ENCODE assay signal across 8 cellular contexts in genomic region chr16:75402821-75403475, GRCh38. TPM values are rescaled to one million over a fixed set of nuclear protein-coding genes. Genes with fewer than 3 reads are reported as not detected.
DNase-seq lines count a peak whose midpoint lies in the region; ATAC-seq and TF ChIP-seq lines count a peak whose summit lies in the region.

No MANE protein-coding gene starts in this region.

- peak overlapping the region; percentile 90 for H3K27ac Mint-ChIP-seq in osteocyte (ENCODE audit: unreplicated experiment)

- no TSS peak for BruUV-seq in PC-3 (replicated peaks; lab: Mats Ljungman, UMichigan)

- TF ChIP-seq POLR2A in esophagus muscularis mucosa (IDR thresholded peaks at IDR 0.05; ENCODE audit: low read depth) = no peak

- H3K27me3 ChIP-seq in BJ (ENCODE audit: control insufficient read depth, insufficient read depth, low read length) (no peaks in the 10 kb centered on the region), PC-3 (ENCODE audit: low read length) (no peaks in the 10 kb centered on the region), esophagus muscularis mucosa (no peaks in the 10 kb centered on the region)

- H3K9me2 ChIP-seq in PC-3 (replicated peaks; ENCODE audit: low read length) = no peaks in the 10 kb centered on the region

- CTCF ChIA-PET in BJ (lab: Yijun Ruan, JAX) (interaction anchor here (0.8 to 8.2 kb wide), 12 partner anchors 9 to 204 kb away, joined by 3 to 67 read pairs (median 4); no protein-coding TSS in a partner anchor), PC-3 (lab: Charles Lee) (interaction anchor here (0.6 to 1.0 kb wide), 2 partner anchors 115 to 204 kb away, joined by 5 to 9 read pairs; no protein-coding TSS in a partner anchor)

- H3K4me2 ChIP-seq in PC-3 (ENCODE audit: low read length) = peak overlapping the region; percentile 18; the same call in 1 of the 2 replicates

- H3K36me3 ChIP-seq in BJ (ENCODE audit: control insufficient read depth, insufficient read depth, low read length) (no peaks in the 10 kb centered on the region; the same call in 1 of the 2 replicates), PC-3 (ENCODE audit: low read depth, low read length) (0 out of 2 replicates have a peak, but pooled peaks cover 3% of the 10 kb centered on the region), esophagus muscularis mucosa (peaks cover 0 to 23% (median 16%) of the 10 kb centered on the region in 4 donors)

- H3K4me1 ChIP-seq in PC-3 (ENCODE audit: insufficient read depth, low read length) = peaks cover 11% of the 10 kb centered on the region; the same call in 1 of the 2 replicates
- H3K4me1 ChIP-seq in esophagus muscularis mucosa = peaks cover 20 to 27% (median 25%) of the 10 kb centered on the region in 4 donors

- H3K27me3 Mint-ChIP-seq in osteocyte (ENCODE audit: unreplicated experiment) = no peaks in the 10 kb centered on the region

- intact Hi-C loops in PC-3 (cut with micrococcal nuclease) (loop anchor here (1.0 kb wide), 1 partner anchor 204 kb away; no protein-coding TSS in a partner anchor), esophagus muscularis mucosa (cut with DNase I) (loop anchor here (5.0 kb wide), 1 partner anchor 206 kb away; no protein-coding TSS in a partner anchor)

- H3K27ac ChIP-seq in PC-3 (ENCODE audit: low read length) (peak overlapping the region; percentile 52; the same call in 1 of the 2 replicates), esophagus muscularis mucosa (replicated peaks in 1 of 4) (peak overlapping the region; percentile 70 to 80 (median 75))

- peaks cover 10% of the 10 kb centered on the region for H3K36me3 Mint-ChIP-seq in osteocyte (ENCODE audit: unreplicated experiment)

- H2AFZ ChIP-seq in PC-3 (ENCODE audit: low read length) = no peak overlapping the region

- DNase-seq in BJ (ENCODE audit: low read depth) (no peak), GM13976 (ENCODE audit: low spot score) (peak; percentile 60), PC-3 (peak; percentile 39), esophagus muscularis mucosa (ENCODE audit: extremely low spot score) (no peak), osteocyte (ENCODE audit: extremely low spot score, unreplicated experiment) (no peak), HPDE6-E6E7 (ENCODE audit: extremely low spot score) (no peak), NCI-H146 treated with DMSO at 0.1 percent for 48 hours (lab: John Stamatoyannopoulos, UW; ENCODE audit: unreplicated experiment) (no peak)
- no peak for DNase-seq in stimulated activated CD4-positive, alpha-beta T cell treated with anti-CD3 and anti-CD28 coated beads, Interleukin-2, amount 100 ng/mL, for 48 hours

- H3K4me3 ChIP-seq in BJ (ENCODE audit: low read depth, low read length) (no peak overlapping the region), PC-3 (ENCODE audit: low read length) (no peak overlapping the region), esophagus muscularis mucosa (no peak overlapping the region)

- peak; percentile 29; the same call in 1 of the 2 replicates for ATAC-seq in PC-3

- POLR2A ChIA-PET in BJ (lab: Charles Lee) (no interaction called here), PC-3 (lab: Charles Lee; ENCODE audit: unreplicated experiment) (interaction anchor here (0.6 kb wide), 1 partner anchor 203 kb away, joined by 4 read pairs; no protein-coding TSS in a partner anchor)

- in situ Hi-C loops in GM13976 (cut with MboI; ENCODE audit: low sequenced_read_pairs, unreplicated experiment) = no loop called here

- no peak overlapping the region for H3K4me3 Mint-ChIP-seq in osteocyte (ENCODE audit: unreplicated experiment)

- H3K9me3 Mint-ChIP-seq in osteocyte (ENCODE audit: unreplicated experiment) = no peaks in the 10 kb centered on the region

- peaks cover 20% of the 10 kb centered on the region for H3K4me1 Mint-ChIP-seq in osteocyte (ENCODE audit: unreplicated experiment)

- 45% methylated on average over 3 of the region's 3 CpGs for whole genome bisulfite sequencing in esophagus muscularis mucosa

- no peaks in the 10 kb centered on the region for H3K79me2 ChIP-seq in PC-3 (ENCODE audit: low read length)

- no peak for TF ChIP-seq EP300 in esophagus muscularis mucosa (IDR thresholded peaks at IDR 0.05)

- H3K9ac ChIP-seq in PC-3 (ENCODE audit: low read length) = peak overlapping the region; percentile 1; the same call in 1 of the 2 replicates

- peak; percentile 64 for TF ChIP-seq CTCF in BJ (IDR thresholded peaks at IDR 0.05; ENCODE audit: insufficient read depth, low read depth, low read length)
- TF ChIP-seq CTCF in GM13976 (IDR thresholded peaks at IDR 0.05; ENCODE audit: borderline replicate concordance, control extremely low read depth, extremely low read depth, insufficient read depth, missing control alignments) = peak; percentile 38
- TF ChIP-seq CTCF in PC-3 (conservative IDR thresholded peaks at IDR 0.05; ENCODE audit: low read depth, low read length) = peak; percentile 63; the same call in 1 of the 2 replicates
- peak; percentile 74 to 81 (median 77) for TF ChIP-seq CTCF in esophagus muscularis mucosa (IDR thresholded peaks at IDR 0.05)
- TF ChIP-seq CTCF in osteocyte (IDR thresholded peaks at IDR 0.05) = peak; percentile 74

- no peaks in the 10 kb centered on the region for H3F3A ChIP-seq in PC-3 (ENCODE audit: low read length, unreplicated experiment)

- no peaks in the 10 kb centered on the region for H3K9me3 ChIP-seq in PC-3 (ENCODE audit: low read length)
- H3K9me3 ChIP-seq in esophagus muscularis mucosa = no peaks in the 10 kb centered on the region

- H4K20me1 ChIP-seq in PC-3 (ENCODE audit: low read length) = no peaks in the 10 kb centered on the region

RNA-seq across cellular contexts. Expression of gene CFDP1, which starts 30.4 kb away (rescaled TPM):
- polyA plus RNA-seq in BJ (2011; rRNA removed) = 10.9 and 38.6 TPM in 2 replicates
- polyA minus RNA-seq in BJ (2011; rRNA and poly(A)+ RNA removed) = 7.1 and 8.3 TPM in 2 replicates
- total RNA-seq in PC-3 (2014; rRNA removed) (27.3 and 32.1 TPM in 2 replicates), esophagus muscularis mucosa (10 to 100 TPM; 42.4 to 49.5 (median 44.0) TPM), osteocyte (62.4 and 65.6 TPM in 2 replicates)

Comparison
In these comparisons a context has a peak if more than half of its experiments do, and no peak if none do; other contexts are left out.
1. DNase-seq: peak in GM13976 (single experiment) and PC-3 (single experiment); none in BJ (single experiment), esophagus muscularis mucosa (single experiment), osteocyte (single experiment), HPDE6-E6E7 (single experiment), NCI-H146 treated with DMSO at 0.1 percent for 48 hours (single experiment) and stimulated activated CD4-positive, alpha-beta T cell treated with anti-CD3 and anti-CD28 coated beads, Interleukin-2, amount 100 ng/mL, for 48 hours (0 of 2).
2. Peak in every context shown above with its lines, with median percentiles within 50 percentile points of each other: CTCF ChIP-seq.